Comparison of ENCODE assay signal across 8 cellular contexts in genomic region chr13:102800145-102801041, GRCh38. TPM values are rescaled to one million over a fixed set of nuclear protein-coding genes. Genes with fewer than 3 reads are reported as not detected.
DNase-seq lines count a peak whose midpoint lies in the region; ATAC-seq and TF ChIP-seq lines count a peak whose summit lies in the region.

No MANE protein-coding gene starts in this region.

- no peaks in the 10 kb centered on the region for H3K9me3 Mint-ChIP-seq in IgD-negative memory B cell

- peak overlapping the region; percentile 63 to 91 for H3K4me3 ChIP-seq in gastroesophageal sphincter

- H3K4me1 Mint-ChIP-seq in IgD-negative memory B cell = peaks cover 12 to 21% (median 13%) of the 10 kb centered on the region in 3 donors

- H3K4me3 Mint-ChIP-seq in IgD-negative memory B cell = peak overlapping the region; percentile 85 to 95 (median 90)

- peak overlapping the region; percentile 36 to 91 (median 90) for H3K27ac ChIP-seq in gastroesophageal sphincter
- peak overlapping the region; percentile 38 for H3K27ac ChIP-seq in temporal lobe (ENCODE audit: low read depth, low read length)

- peak overlapping the region in 1 of 3 donors; percentile 82 for H3K27ac Mint-ChIP-seq in IgD-negative memory B cell

- no peaks in the 10 kb centered on the region for H3K36me3 Mint-ChIP-seq in IgD-negative memory B cell

- H3K9me3 ChIP-seq in gastroesophageal sphincter = no peaks in the 10 kb centered on the region

- H3K27me3 Mint-ChIP-seq in IgD-negative memory B cell = peaks cover 7% of the 10 kb centered on the region

- peaks cover 0 to 47% (median 7%) of the 10 kb centered on the region in 3 donors for H3K4me1 ChIP-seq in gastroesophageal sphincter

- TF ChIP-seq POLR2A in gastroesophageal sphincter (IDR thresholded peaks at IDR 0.05) = peak; percentile 27 to 32

- no peaks in the 10 kb centered on the region for H3K27me3 ChIP-seq in gastroesophageal sphincter

- H3K36me3 ChIP-seq in gastroesophageal sphincter = peaks cover 0 to 6% of the 10 kb centered on the region in 2 donors

- ATAC-seq in GM21529 (IDR thresholded peaks at IDR 0.05; ENCODE audit: unreplicated experiment) = peak; percentile 74
- ATAC-seq in gastroesophageal sphincter = peak; percentile 79

- TF ChIP-seq CTCF in gastroesophageal sphincter (IDR thresholded peaks at IDR 0.05) = peak; percentile 54 to 87 (median 66)

- DNase-seq in EH (ENCODE audit: low read depth) (peak; percentile 79), SIG-M5 (lab: John Stamatoyannopoulos, UW) (peak; percentile 32), occipital lobe (lab: John Stamatoyannopoulos, UW) (peak; percentile 59)
- peak; percentile 38 to 69 (median 58) for DNase-seq in activated naive CD4-positive, alpha-beta T cell (lab: John Stamatoyannopoulos, UW)

- no peak for TF ChIP-seq EP300 in gastroesophageal sphincter (IDR thresholded peaks at IDR 0.05)

- 3 to 17% methylated on average over 2 to 10 of the region's 81 CpGs for WGBS in gastroesophageal sphincter (ENCODE audit: low coverage in 1 of 2), 2 donors

RNA-seq across cellular contexts. Expression of gene BIVM, which starts 1.5 kb away (rescaled TPM):
- polyA plus RNA-seq in IgD-negative memory B cell = 6.1 TPM
- total RNA-seq in gastroesophageal sphincter = 10 to 100 TPM in 3 of 4 donors, 1 to 10 TPM in 1; 8.7 to 19.6 (median 15.8) TPM
- 65.2 TPM for total RNA-seq in occipital lobe
- total RNA-seq in temporal lobe = 49.2 TPM

RNA-seq across cellular contexts. Expression of gene POGLUT2, which starts 1.6 kb away (rescaled TPM):
- 0.44 TPM for polyA plus RNA-seq in IgD-negative memory B cell
- 10 to 100 TPM in 1 of 4 donors, 1 to 10 TPM in 3; 3.5 to 17.9 (median 6.9) TPM for total RNA-seq in gastroesophageal sphincter
- total RNA-seq in occipital lobe = 11.5 TPM
- total RNA-seq in temporal lobe = 7.9 TPM

RNA-seq across cellular contexts. Expression of gene TEX30, which starts 26.8 kb away (rescaled TPM):
- polyA plus RNA-seq in IgD-negative memory B cell = 12.1 TPM
- total RNA-seq in gastroesophageal sphincter (10 to 100 TPM in 1 of 4 donors, 1 to 10 TPM in 3; 6.4 to 10.6 (median 7.7) TPM), occipital lobe (12.8 TPM), temporal lobe (6.9 TPM)

RNA-seq across cellular contexts. Expression of gene ERCC5, which starts 45.4 kb away (rescaled TPM):
- 42.4 TPM for polyA plus RNA-seq in IgD-negative memory B cell
- total RNA-seq in gastroesophageal sphincter = 10 to 100 TPM; 57.5 to 75.6 (median 65.2) TPM
- 70.0 TPM for total RNA-seq in occipital lobe
- total RNA-seq in temporal lobe = 50.2 TPM

Comparison
In these comparisons a context has a peak if more than half of its experiments do, and no peak if none do; other contexts are left out.
1. Peak in every context shown above with its lines: DNase-seq, ATAC-seq, H3K4me3 ChIP-seq and H3K27ac ChIP-seq.